In genomic region chr3:17195192-17195611, GRCh38 we compare ENCODE assay signal across 8 cellular contexts.
DNase-seq lines count a peak whose midpoint lies in the region; ATAC-seq and TF ChIP-seq lines count a peak whose summit lies in the region.

No MANE protein-coding gene starts in this region.

- DNase-seq in cardiac muscle cell (ENCODE audit: low read depth in 1 of 2, low spot score in 1 of 2): peak in 1 of 2 donors; percentile 69
- no peak for DNase-seq in cardiac septum (ENCODE audit: low spot score)
- peak; percentile 0 for DNase-seq in NCI-H1417 treated with DMSO at 0.1 percent for 48 hours (lab: John Stamatoyannopoulos, UW)
- DNase-seq in coronary artery (ENCODE audit: low spot score): no peak
- DNase-seq in substantia nigra (lab: John Stamatoyannopoulos, UW): peak in 45 of 49 donors; percentile 9 to 79 (median 52)
- no peak for DNase-seq in mucosa of gallbladder (ENCODE audit: low spot score)
- no peak for DNase-seq in immature natural killer cell

- no peaks in the 10 kb centered on the region for H3K36me3 ChIP-seq in cardiac muscle cell

- no peak overlapping the region for H3K4me3 ChIP-seq in cardiac muscle cell
- no peak overlapping the region for H3K4me3 ChIP-seq in coronary artery

- peaks cover 0 to 16% (median 15%) of the 10 kb centered on the region in 3 donors for H3K36me3 Mint-ChIP-seq in immature natural killer cell

- no peak overlapping the region for H3K27ac Mint-ChIP-seq in immature natural killer cell

- no peak overlapping the region for H3K4me3 Mint-ChIP-seq in immature natural killer cell

- H3K27me3 ChIP-seq in cardiac muscle cell: no peaks in the 10 kb centered on the region

- no peaks in the 10 kb centered on the region for H3K9me3 ChIP-seq in cardiac muscle cell (ENCODE audit: low read depth)

- peaks cover 12 to 24% of the 10 kb centered on the region in 2 donors for H3K4me1 Mint-ChIP-seq in immature natural killer cell

- H3K4me1 ChIP-seq in cardiac muscle cell (ENCODE audit: low read depth): peaks cover 26% of the 10 kb centered on the region

- ATAC-seq in HG02588 (IDR thresholded peaks at IDR 0.05; ENCODE audit: unreplicated experiment): peak; percentile 92

- H3K27me3 Mint-ChIP-seq in immature natural killer cell (ENCODE audit: low read depth in 3 of 3): peaks cover 0 to 3% (median 0%) of the 10 kb centered on the region in 3 donors

- H3K9me3 Mint-ChIP-seq in immature natural killer cell: no peaks in the 10 kb centered on the region

- no peak for TF ChIP-seq CTCF in cardiac muscle cell (IDR thresholded peaks at IDR 0.05; ENCODE audit: low read depth, low read length)
- no peak for TF ChIP-seq CTCF in coronary artery (IDR thresholded peaks at IDR 0.05)

- intact Hi-C loops in cardiac septum (cut with DNase I): no loop called here

- peak overlapping the region; percentile 74 for H3K27ac ChIP-seq in cardiac muscle cell
- peak overlapping the region; percentile 42 to 45 for H3K27ac ChIP-seq in coronary artery
- peak overlapping the region; percentile 81 for H3K27ac ChIP-seq in substantia nigra (ENCODE audit: low read depth, low read length, poor library complexity, severe bottlenecking)

Comparison
In these comparisons a context has a peak if more than half of its experiments do, and no peak if none do; other contexts are left out.
1. DNase-seq: peak in NCI-H1417 treated with DMSO at 0.1 percent for 48 hours (single experiment) and substantia nigra (45 of 49); none in cardiac septum (single experiment), coronary artery (single experiment), mucosa of gallbladder (single experiment) and immature natural killer cell (0 of 3).
2. Peak in every context shown above with its lines, with median percentiles within 50 percentile points of each other: H3K27ac ChIP-seq.